ENCODE assay signal across 8 cellular contexts in the genomic region with DNA sequence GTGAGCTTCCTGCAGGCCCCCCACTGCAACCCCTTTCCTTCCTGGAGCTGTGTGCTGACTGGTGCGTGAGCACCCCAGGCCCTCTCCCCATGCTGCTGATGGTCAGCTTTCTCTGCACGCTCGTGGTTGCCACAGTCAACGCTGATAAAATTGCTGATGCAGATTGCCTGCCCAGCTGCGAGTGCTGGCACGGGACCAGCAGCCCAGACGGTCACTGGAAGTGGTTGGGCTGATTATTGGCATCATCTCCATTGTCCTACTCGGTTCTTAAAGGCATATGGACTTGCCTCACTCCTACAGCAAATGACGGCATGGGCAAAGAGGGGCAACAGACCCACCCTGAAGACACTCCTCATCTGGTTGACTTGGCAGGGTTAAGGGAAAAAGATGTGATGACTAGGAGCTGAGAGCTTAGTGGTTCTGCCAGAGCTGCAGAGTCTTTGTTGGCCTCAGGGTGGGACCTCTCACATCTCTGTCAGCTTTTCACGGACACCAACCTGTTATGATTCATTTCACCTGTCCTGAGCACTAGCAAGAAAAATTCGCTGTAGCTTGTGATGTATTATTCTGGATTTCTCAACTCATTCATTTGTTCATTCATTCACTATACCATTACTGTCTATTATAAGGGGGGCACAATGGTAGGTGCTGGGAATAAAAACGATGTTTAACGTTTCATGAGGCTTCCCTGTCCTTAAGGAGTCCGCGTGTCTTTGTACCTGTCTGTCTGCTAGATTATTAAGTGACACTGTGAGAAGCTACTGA. TPM values are rescaled to one million over a fixed set of nuclear protein-coding genes. Genes with fewer than 3 reads are reported as not detected.
DNase-seq lines count a peak whose midpoint lies in the region; ATAC-seq and TF ChIP-seq lines count a peak whose summit lies in the region.

No MANE protein-coding gene starts in this region.

- H3K27me3 ChIP-seq in layer of hippocampus (ENCODE audit: control insufficient read depth, insufficient read depth, low read length) (no peaks in the 10 kb centered on the region), suprapubic skin (no peaks in the 10 kb centered on the region)

- TF ChIP-seq CTCF in brain (conservative IDR thresholded peaks at IDR 0.05) (no peak), suprapubic skin (IDR thresholded peaks at IDR 0.05) (no peak)

- H3K27ac Mint-ChIP-seq in brain: peak overlapping the region; percentile 8 to 94 (median 50)

- peaks cover 36% of the 10 kb centered on the region for H3K4me1 ChIP-seq in suprapubic skin

- H3K27me3 Mint-ChIP-seq in brain: no peaks in the 10 kb centered on the region

- TF ChIP-seq EP300 in suprapubic skin (IDR thresholded peaks at IDR 0.05): no peak

- DNase-seq in DMS53 treated with DMSO at 0.1 percent for 48 hours (lab: John Stamatoyannopoulos, UW; ENCODE audit: unreplicated experiment) (peak; percentile 60), NCI-H2196 (lab: John Stamatoyannopoulos, UW; ENCODE audit: unreplicated experiment) (peak; percentile 78), suprapubic skin (ENCODE audit: low spot score in 2 of 2) (peak; percentile 90 to 94)
- no peak for DNase-seq in stimulated activated CD4-positive, alpha-beta T cell treated with anti-CD3 and anti-CD28 coated beads, Interleukin-12 subunit alpha, Interleukin-12 subunit beta, amount 100 ng/mL, for 4 hours

- WGBS in suprapubic skin: 18% methylated on average over 15 of the region's 15 CpGs

- H3K36me3 Mint-ChIP-seq in brain: no peaks in the 10 kb centered on the region

- no peak for TF ChIP-seq POLR2A in suprapubic skin (IDR thresholded peaks at IDR 0.05)

- ATAC-seq in GM18909 (IDR thresholded peaks at IDR 0.05; ENCODE audit: poor library complexity, unreplicated experiment): no peak
- no peak for ATAC-seq in HG02588 (IDR thresholded peaks at IDR 0.05; ENCODE audit: unreplicated experiment)

- H3K4me3 ChIP-seq in suprapubic skin: no peak overlapping the region

- peaks cover 28% of the 10 kb centered on the region for H3K4me1 Mint-ChIP-seq in brain

- no peaks in the 10 kb centered on the region for H3K9me3 ChIP-seq in suprapubic skin

- H3K27ac ChIP-seq in layer of hippocampus (ENCODE audit: low read depth, low read length) (peak overlapping the region; percentile 3), suprapubic skin (peak overlapping the region; percentile 86)

- H3K4me3 Mint-ChIP-seq in brain: peak overlapping the region in 2 of 5 experiments; percentile 32 to 60

- no peaks in the 10 kb centered on the region for H3K9me3 Mint-ChIP-seq in brain

- no peaks in the 10 kb centered on the region for H3K36me3 ChIP-seq in suprapubic skin

RNA-seq across cellular contexts. Expression of a gene that starts 38.4 kb away (rescaled TPM):
- 2.4 TPM for polyA plus RNA-seq in brain (ENCODE audit: insufficient read depth, low read depth, low replicate concordance)
- total RNA-seq in suprapubic skin: 1 to 10 TPM; 2.3 to 7.7 (median 5.6) TPM
